ENCODE assay signal across 1 cellular context in the genomic region with DNA sequence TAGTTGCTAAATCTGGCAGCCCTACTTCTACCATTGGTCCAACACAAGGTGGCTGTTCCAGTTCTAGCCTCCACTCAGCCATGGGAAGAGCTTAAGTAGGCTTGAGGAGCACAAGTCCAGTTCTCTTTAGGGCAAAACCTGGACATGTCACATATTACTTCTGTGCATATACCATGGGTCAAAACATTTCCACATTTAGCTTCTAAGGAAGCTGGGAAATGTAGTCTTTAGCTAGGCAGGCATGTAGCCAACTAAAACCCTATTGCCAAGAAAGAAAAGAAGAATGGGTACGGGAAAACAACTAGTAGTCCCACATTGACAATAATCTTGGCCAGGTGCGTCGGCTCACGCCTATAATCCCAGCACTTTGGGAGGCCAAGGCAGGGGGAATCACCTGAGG.
A peak's percentile ranks its signal among the peaks of the same experiment; 100 is the strongest.
TF ChIP-seq lines count a peak whose summit lies in the region.

No MANE protein-coding gene starts in this region.

TF ChIP-seq in HepG2, 621 proteins besides CTCF, POLR2A, EP300 and RAD21:
- TF ChIP-seq ZNF143 (CRISPR knock-in tag; IDR thresholded peaks at IDR 0.05): peak; percentile 64
- TF ChIP-seq REXO4 (CRISPR knock-in tag; IDR thresholded peaks at IDR 0.05; ENCODE audit: borderline replicate concordance): no peak
- TF ChIP-seq STAG1 (CRISPR knock-in tag; IDR thresholded peaks at IDR 0.05): no peak
- 0 out of 2 replicates have a peak, but pooled peaks have one; percentile 9 for TF ChIP-seq ERF (CRISPR knock-in tag; IDR thresholded peaks at IDR 0.05)
- TF ChIP-seq THAP11 (CRISPR knock-in tag; IDR thresholded peaks at IDR 0.05): peak; percentile 87
